8 cellular contexts compared by ENCODE assay signal in genomic region chr20:16459019-16459700, GRCh38.
DNase-seq lines count a peak whose midpoint lies in the region; ATAC-seq and TF ChIP-seq lines count a peak whose summit lies in the region.

No MANE protein-coding gene starts in this region.

- no peak overlapping the region for H2AFZ ChIP-seq in Karpas-422 (ENCODE audit: low read length)

- H3K27ac ChIP-seq in Karpas-422 (ENCODE audit: low read length) = no peak overlapping the region

- no peaks in the 10 kb centered on the region for H4K20me1 ChIP-seq in Karpas-422 (ENCODE audit: insufficient read depth, low read depth, low read length)

- H3K9ac ChIP-seq in Karpas-422 (ENCODE audit: low read length) = no peak overlapping the region

- no peak for ATAC-seq in GM19324 (IDR thresholded peaks at IDR 0.05; ENCODE audit: low FRiP score, unreplicated experiment)

- H3K4me3 ChIP-seq in fibroblast of mammary gland (ENCODE audit: control insufficient read depth, low read depth, low read length) (no peak overlapping the region), Karpas-422 (ENCODE audit: low read length) (no peak overlapping the region)

- no peaks in the 10 kb centered on the region for H3K79me2 ChIP-seq in Karpas-422 (ENCODE audit: low read length)

- peak; percentile 19 for DNase-seq in Ammon's horn (ENCODE audit: low spot score)
- DNase-seq in OCI-M1 (lab: John Stamatoyannopoulos, UW) = peak; percentile 28
- peak; percentile 93 for DNase-seq in fibroblast of mammary gland (ENCODE audit: low read depth)
- peak; percentile 62 for DNase-seq in non-pigmented ciliary epithelial cell (ENCODE audit: low read depth)
- DNase-seq in activated CD4-positive, alpha-beta T cell treated with anti-CD3 and anti-CD28 coated beads for 4 hours = no peak
- no peak for DNase-seq in Karpas-422
- DNase-seq in NCI-H128 (lab: John Stamatoyannopoulos, UW; ENCODE audit: unreplicated experiment) = no peak

- TF ChIP-seq CTCF in fibroblast of mammary gland (conservative IDR thresholded peaks at IDR 0.05; ENCODE audit: control insufficient read depth, insufficient read depth, low read depth, low read length) = no peak

- no peak overlapping the region for H3K4me2 ChIP-seq in Karpas-422 (ENCODE audit: low read depth, low read length, poor library complexity, severe bottlenecking)

- H3K36me3 ChIP-seq in Karpas-422 (ENCODE audit: insufficient read depth, low read length) = no peaks in the 10 kb centered on the region

- no peaks in the 10 kb centered on the region for H3K27me3 ChIP-seq in Karpas-422 (ENCODE audit: low read length)

- peaks cover 9% of the 10 kb centered on the region for H3K4me1 ChIP-seq in Karpas-422 (ENCODE audit: low read length)

- H3K9me2 ChIP-seq in Karpas-422 (replicated peaks; ENCODE audit: insufficient read depth, low read length) = no peaks in the 10 kb centered on the region

- no peaks in the 10 kb centered on the region for H3K9me3 ChIP-seq in Karpas-422 (ENCODE audit: low read length)

Comparison
In these comparisons a context has a peak if more than half of its experiments do, and no peak if none do; other contexts are left out.
1. DNase-seq: peak in Ammon's horn (single experiment), OCI-M1 (single experiment), fibroblast of mammary gland (single experiment) and non-pigmented ciliary epithelial cell (single experiment); none in activated CD4-positive, alpha-beta T cell treated with anti-CD3 and anti-CD28 coated beads for 4 hours (0 of 2), Karpas-422 (single experiment) and NCI-H128 (single experiment).